1 cellular context compared by ENCODE assay signal in genomic region chr4:70743728-70744127, GRCh38.
TF ChIP-seq lines count a peak whose summit lies in the region.

No MANE protein-coding gene starts in this region.

TF ChIP-seq in HepG2, 621 proteins besides CTCF, POLR2A, EP300 and RAD21:
- TF ChIP-seq RBM39 (IDR thresholded peaks at IDR 0.05; ENCODE audit: low read depth, low read length, poor library complexity, severe bottlenecking) = no peak
- peak; percentile 48; the same call in 1 of the 2 replicates for TF ChIP-seq CEBPB (IDR thresholded peaks at IDR 0.05; ENCODE audit: borderline replicate concordance, low read depth, low read length)
